Comparison of ENCODE assay signal across 16 cellular contexts in the genomic region with DNA sequence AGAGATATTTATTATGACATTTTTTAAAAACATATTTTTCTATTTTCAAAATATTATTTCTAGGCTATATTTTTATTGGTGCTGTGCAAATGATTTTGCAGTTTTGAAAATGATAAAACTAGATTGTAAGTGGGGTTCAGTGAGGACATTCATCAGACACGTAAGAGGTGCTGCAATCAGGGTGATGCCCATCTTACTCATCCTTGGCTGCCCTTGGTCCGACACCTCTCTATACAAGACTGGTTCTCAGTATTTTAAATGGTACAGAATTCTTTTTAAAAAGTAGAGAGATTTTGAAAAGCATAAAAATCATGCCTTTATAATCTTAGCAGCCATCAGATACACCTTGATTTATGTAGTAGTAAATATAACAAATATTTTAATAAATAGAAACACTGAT. TPM values are rescaled to one million over a fixed set of nuclear protein-coding genes. Genes with fewer than 3 reads are reported as not detected.
A peak's percentile ranks its signal among the peaks of the same experiment; 100 is the strongest.
DNase-seq lines count a peak whose midpoint lies in the region; ATAC-seq and TF ChIP-seq lines count a peak whose summit lies in the region.
"Had no signal": no experiment of that assay in that cellular context is flagged by ENCODE, and none has a peak within 500 bp of the region (broad histone marks: within the 10 kb centered on the region; RNA-seq: fewer than 3 reads in every experiment).

No MANE protein-coding gene starts in this region.

- H3K9me3 ChIP-seq in breast epithelium (no peaks in the 10 kb centered on the region), RWPE2 (ENCODE audit: severe bottlenecking) (no peaks in the 10 kb centered on the region), osteoblast (ENCODE audit: low read depth, low read length) (no peaks in the 10 kb centered on the region)

- H3K36me3 ChIP-seq in breast epithelium (no peaks in the 10 kb centered on the region), RWPE2 (ENCODE audit: low read depth) (no peaks in the 10 kb centered on the region), osteoblast (ENCODE audit: insufficient read depth, low read length) (no peaks in the 10 kb centered on the region)

- H3K27me3 ChIP-seq in breast epithelium = no peaks in the 10 kb centered on the region
- H3K27me3 ChIP-seq in RWPE2 (ENCODE audit: insufficient read depth, poor library complexity, severe bottlenecking) = no peaks in the 10 kb centered on the region
- no peaks in the 10 kb centered on the region for H3K27me3 ChIP-seq in osteoblast (ENCODE audit: insufficient read depth, low read length)
- H3K27me3 ChIP-seq: BLaER1 treated with 17β-estradiol and CSF1 and Interleukin-3, amounts not matched to agents 10 nM and 100 nM had no signal

- H3K27me3 Mint-ChIP-seq in MCF 10A (ENCODE audit: insufficient read depth, unreplicated experiment) = no peaks in the 10 kb centered on the region
- H3K27me3 Mint-ChIP-seq: CD4-positive, CD25-positive, alpha-beta regulatory T cell; IgD-negative memory B cell had no signal

- H3K36me3 Mint-ChIP-seq in MCF 10A (ENCODE audit: insufficient read depth, unreplicated experiment) = no peaks in the 10 kb centered on the region

- no peak overlapping the region for H3K27ac Mint-ChIP-seq in MCF 10A (ENCODE audit: low read depth, unreplicated experiment)
- H3K27ac Mint-ChIP-seq: CD4-positive, CD25-positive, alpha-beta regulatory T cell; IgD-negative memory B cell had no signal

- TF ChIP-seq POLR2A in breast epithelium (IDR thresholded peaks at IDR 0.05) = no peak

- H3K79me2 ChIP-seq in osteoblast (ENCODE audit: insufficient read depth, low read length) = no peaks in the 10 kb centered on the region

- no peak overlapping the region for H3K27ac ChIP-seq in breast epithelium
- no peak overlapping the region for H3K27ac ChIP-seq in RWPE2 (ENCODE audit: poor library complexity, severe bottlenecking)
- H3K27ac ChIP-seq in osteoblast (ENCODE audit: low read depth, low read length) = no peak overlapping the region
- H3K27ac ChIP-seq: 22Rv1; BLaER1 treated with 17β-estradiol and CSF1 and Interleukin-3, amounts not matched to agents 10 nM and 100 nM had no signal

- H3K4me2 ChIP-seq in osteoblast (ENCODE audit: insufficient read depth, low read length) = no peak overlapping the region
- H3K4me2 ChIP-seq: BLaER1 treated with 17β-estradiol and CSF1 and Interleukin-3, amounts not matched to agents 10 nM and 100 nM had no signal

- TF ChIP-seq CTCF in MCF 10A (IDR thresholded peaks at IDR 0.05; ENCODE audit: unreplicated experiment) = no peak
- no peak for TF ChIP-seq CTCF in breast epithelium (IDR thresholded peaks at IDR 0.05)
- no peak for TF ChIP-seq CTCF in RWPE2 (IDR thresholded peaks at IDR 0.05; ENCODE audit: poor library complexity, severe bottlenecking)
- TF ChIP-seq CTCF in epithelial cell of esophagus (IDR thresholded peaks at IDR 0.05; ENCODE audit: insufficient read depth, low read depth, low read length, missing control alignments) = no peak
- TF ChIP-seq CTCF in osteoblast (IDR thresholded peaks at IDR 0.05; ENCODE audit: extremely low read depth, low read depth, low read length) = no peak

- no peak overlapping the region for H2AFZ ChIP-seq in osteoblast (ENCODE audit: low read length)

- no peak overlapping the region for H3K4me3 ChIP-seq in breast epithelium
- H3K4me3 ChIP-seq in RWPE2 (ENCODE audit: severe bottlenecking) = no peak overlapping the region
- no peak overlapping the region for H3K4me3 ChIP-seq in epithelial cell of esophagus (ENCODE audit: low read length)
- no peak overlapping the region for H3K4me3 ChIP-seq in osteoblast (ENCODE audit: insufficient read depth, low read length)
- H3K4me3 ChIP-seq: BLaER1 treated with 17β-estradiol and CSF1 and Interleukin-3, amounts not matched to agents 10 nM and 100 nM had no signal

- intact Hi-C loops in MCF 10A (cut with micrococcal nuclease) (loop anchor here (5.0 kb wide), 1 partner anchor 45 kb away; no protein-coding TSS in a partner anchor), breast epithelium (cut with DNase I; ENCODE audit: low total_unique reads) (no loop called here)

- ATAC-seq in RWPE2 (ENCODE audit: low read depth) (peak; percentile 79), HG02884 (IDR thresholded peaks at IDR 0.05; ENCODE audit: unreplicated experiment) (no peak)
- ATAC-seq: HCT116 had no signal

- peak; percentile 45 for DNase-seq in MCF 10A (ENCODE audit: unreplicated experiment)
- no peak for DNase-seq in breast epithelium (ENCODE audit: low spot score in 2 of 2)
- no peak for DNase-seq in RWPE2 (ENCODE audit: low spot score)
- peak; percentile 78 for DNase-seq in epithelial cell of esophagus (ENCODE audit: low read depth)
- peak; percentile 75 for DNase-seq in osteoblast (ENCODE audit: insufficient read length, low spot score, missing footprints)
- DNase-seq in HT-29 (ENCODE audit: low spot score) = no peak
- no peak for DNase-seq in pons (ENCODE audit: low spot score)
- DNase-seq: CD4-positive, CD25-positive, alpha-beta regulatory T cell; DMS79 had no signal

- CTCF ChIA-PET in MCF 10A (lab: Yijun Ruan, JAX) = interaction anchor here (0.9 to 1.8 kb wide), 2 partner anchors 10 to 124 kb away, joined by 3 to 4 read pairs; no protein-coding TSS in a partner anchor

- H3K4me1 Mint-ChIP-seq in MCF 10A (ENCODE audit: insufficient read depth, unreplicated experiment) = no peaks in the 10 kb centered on the region

- H3K9me3 Mint-ChIP-seq in MCF 10A (ENCODE audit: unreplicated experiment) = no peaks in the 10 kb centered on the region
- H3K9me3 Mint-ChIP-seq: CD4-positive, CD25-positive, alpha-beta regulatory T cell; IgD-negative memory B cell had no signal

- H3K4me1 ChIP-seq in breast epithelium (no peaks in the 10 kb centered on the region), RWPE2 (ENCODE audit: insufficient read depth, poor library complexity, severe bottlenecking) (peaks cover 7% of the 10 kb centered on the region), osteoblast (ENCODE audit: insufficient read depth, low read length) (no peaks in the 10 kb centered on the region)

- POLR2A ChIA-PET in MCF 10A (lab: Yijun Ruan, JAX) = no interaction called here

- no peaks in the 10 kb centered on the region for H4K20me1 ChIP-seq in osteoblast (ENCODE audit: insufficient read depth, low read length)
- H4K20me1 ChIP-seq: BLaER1 treated with 17β-estradiol and CSF1 and Interleukin-3, amounts not matched to agents 10 nM and 100 nM had no signal

- no TSS peak for BruUV-seq in MCF 10A (replicated peaks; lab: Mats Ljungman, UMichigan)

- H3K4me3 Mint-ChIP-seq in MCF 10A (ENCODE audit: unreplicated experiment) = no peak overlapping the region
- H3K4me3 Mint-ChIP-seq: CD4-positive, CD25-positive, alpha-beta regulatory T cell; IgD-negative memory B cell had no signal

RNA-seq across cellular contexts. Expression of a gene that starts 24.0 kb away (rescaled TPM):
- total RNA-seq in MCF 10A (2022) (not detected in 2 replicates), breast epithelium (1 to 10 TPM; 5.2 to 6.9 (median 6.6) TPM), osteoblast (4.7 and 5.3 TPM in 2 replicates)
- total RNA-seq in HT-29 (2014; rRNA removed; shearing (Covaris generic)) = 15.1 and 15.2 TPM in 2 replicates
- total RNA-seq: H4, HT1080 had no signal

RNA-seq across cellular contexts. Expression of a gene that starts 55.2 kb away (rescaled TPM):
- total RNA-seq in MCF 10A (2022) = 65.1 and 65.3 TPM in 2 replicates
- 10 to 100 TPM; 26.9 to 40.8 (median 32.8) TPM for total RNA-seq in breast epithelium
- 14.1 and 19.7 TPM in 2 replicates for total RNA-seq in osteoblast
- 28.2 and 30.0 TPM in 2 replicates for total RNA-seq in HT-29 (2014; rRNA removed; shearing (Covaris generic))

Comparison
In these comparisons a context has a peak if more than half of its experiments do, and no peak if none do; other contexts are left out.
1. DNase-seq: peak in MCF 10A (single experiment), epithelial cell of esophagus (single experiment) and osteoblast (single experiment); none in breast epithelium (0 of 2), RWPE2 (single experiment), HT-29 (single experiment) and pons (single experiment).